ENCODE assay signal across 9 cellular contexts in the genomic region with DNA sequence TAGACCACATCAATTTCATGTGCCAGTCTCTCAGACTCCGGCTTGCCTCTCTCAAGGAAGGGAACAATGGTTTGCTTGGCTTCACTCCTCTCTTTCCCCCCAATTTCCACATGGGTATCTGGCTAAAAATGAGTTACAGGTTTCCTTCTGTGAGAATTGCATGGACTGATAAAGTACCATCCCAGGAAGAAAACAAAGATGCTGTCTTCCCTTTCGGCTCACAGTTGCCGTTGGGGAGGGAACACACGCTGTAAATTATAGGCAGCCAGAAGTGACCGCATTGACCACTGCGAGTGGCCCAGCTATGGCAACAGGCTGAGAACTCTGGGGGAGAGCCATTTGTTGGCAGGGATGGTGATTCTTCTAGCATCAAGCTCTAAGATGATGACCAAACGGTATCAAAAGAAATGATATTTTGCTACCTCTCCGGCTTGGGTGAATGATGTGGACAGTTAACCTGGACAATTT. TPM values are rescaled to one million over a fixed set of nuclear protein-coding genes. Genes with fewer than 3 reads are reported as not detected.
DNase-seq lines count a peak whose midpoint lies in the region; ATAC-seq, FAIRE-seq and TF ChIP-seq lines count a peak whose summit lies in the region.
"Had no signal": no experiment of that assay in that cellular context is flagged by ENCODE, and none has a peak within 500 bp of the region (broad histone marks: within the 10 kb centered on the region; RNA-seq: fewer than 3 reads in every experiment).

No MANE protein-coding gene starts in this region.

- POLR2A ChIA-PET in K562 (lab: Yijun Ruan, JAX), result interaction anchor here (0.6 to 2.1 kb wide), 4 partner anchors 8 to 239 kb away, joined by 3 to 8 read pairs (median 6); no protein-coding TSS in a partner anchor

- peak; percentile 28 for DNase-seq in GM12865 (ENCODE audit: low read depth)
- DNase-seq in NB4 (ENCODE audit: low read depth), result peak; percentile 69
- no peak for DNase-seq in K562 (ENCODE audit: extremely low read depth in 1 of 4, low spot score in 3 of 4)
- no peak for DNase-seq in gastrocnemius medialis
- no peak for DNase-seq in hepatic stellate cell (ENCODE audit: low spot score)
- no peak for DNase-seq in EL
- DNase-seq in mesendoderm, result no peak
- DNase-seq: glutamatergic neuron had no signal

- H3K18ac ChIP-seq in mesendoderm (ENCODE audit: low read length), result no peak overlapping the region

- ATAC-seq in K562 (no peak), gastrocnemius medialis (no peak)

- H3K4me2 ChIP-seq in K562 (ENCODE audit: insufficient read depth, low read length) (no peak overlapping the region), mesendoderm (ENCODE audit: low read length) (no peak overlapping the region)
- H3K4me2 ChIP-seq: KMS-11 had no signal

- H3K9me1 ChIP-seq in K562 (ENCODE audit: control insufficient read depth, insufficient read depth, low read length), result no peaks in the 10 kb centered on the region

- H2AFZ ChIP-seq in K562 (ENCODE audit: low read depth, low read length), result peak overlapping the region; percentile 7; the same call in 1 of the 2 replicates

- TF ChIP-seq CTCF in GM12865 (IDR thresholded peaks at IDR 0.05; ENCODE audit: insufficient read depth, low read depth, low read length, missing control alignments) (no peak), NB4 (IDR thresholded peaks at IDR 0.05; ENCODE audit: low read depth, low read length) (no peak), K562 (IDR thresholded peaks at IDR 0.05 in 2 of 3, conservative IDR thresholded peaks at IDR 0.05 in 1 of 3; ENCODE audit: insufficient read depth in 2 of 3, low read depth in 1 of 3, low read length in 3 of 3) (no peak), gastrocnemius medialis (IDR thresholded peaks at IDR 0.05 in 4 of 5, conservative IDR thresholded peaks at IDR 0.05 in 1 of 5) (no peak)

- TF ChIP-seq RAD21 in K562 (CRISPR knock-in tag; conservative IDR thresholded peaks at IDR 0.05 in 1 of 2, IDR thresholded peaks at IDR 0.05 in 1 of 2), result no peak

- in situ Hi-C loops in K562 (cut with MboI) (no loop called here), gastrocnemius medialis (cut with MboI; ENCODE audit: low sequenced_read_pairs in 4 of 4) (loop anchor here in 3 of 4 donors (10.0 to 25.0 kb wide), 3 partner anchors 259 to 359 kb away; no protein-coding TSS in a partner anchor)

- H3K36me3 ChIP-seq in K562 (ENCODE audit: control insufficient read depth, insufficient read depth, low read length) (peaks cover 5% of the 10 kb centered on the region; the same call in 1 of the 3 replicates), gastrocnemius medialis (no peaks in the 10 kb centered on the region), mesendoderm (ENCODE audit: control insufficient read depth, insufficient read depth, low read length) (no peaks in the 10 kb centered on the region)

- H3K27me3 ChIP-seq in K562 (ENCODE audit: control insufficient read depth in 2 of 2, insufficient read depth in 2 of 2, low read length in 2 of 2) (no peaks in the 10 kb centered on the region; a peak in 1 of 5 replicates), gastrocnemius medialis (no peaks in the 10 kb centered on the region), mesendoderm (ENCODE audit: insufficient read depth, low read length, poor library complexity) (no peaks in the 10 kb centered on the region)

- H2BK5ac ChIP-seq in mesendoderm (ENCODE audit: low read length), result no peak overlapping the region

- H3K79me1 ChIP-seq in mesendoderm (ENCODE audit: low read length), result no peaks in the 10 kb centered on the region

- H3K9me3 ChIP-seq in K562 (replicated peaks; ENCODE audit: control insufficient read depth, insufficient read depth, low read depth, low read length) (no peaks in the 10 kb centered on the region), gastrocnemius medialis (no peaks in the 10 kb centered on the region)

- H3K79me2 ChIP-seq in K562 (ENCODE audit: control insufficient read depth, insufficient read depth, low read length) (peaks cover 34% of the 10 kb centered on the region), mesendoderm (ENCODE audit: control insufficient read depth, insufficient read depth, low read length) (no peaks in the 10 kb centered on the region)

- H3K27ac ChIP-seq in K562 (ENCODE audit: extremely low read depth, low read depth, low read length) (no peak overlapping the region), gastrocnemius medialis (peak overlapping the region in 1 of 4 donors; percentile 85), mesendoderm (ENCODE audit: low read depth, low read length) (no peak overlapping the region)
- H3K27ac ChIP-seq: KMS-11 had no signal

- WGBS in K562 (ENCODE audit: insufficient coverage, low coverage, missing lambda C conversion rate), result 81% methylated on average over 8 of the region's 8 CpGs
- no CpG with 5 or more reads among the region's 8 CpGs for WGBS in mesendoderm (ENCODE audit: extremely low coverage, insufficient coverage, low lambda C conversion rate)

- no peaks in the 10 kb centered on the region for H4K20me1 ChIP-seq in K562 (replicated peaks; ENCODE audit: control insufficient read depth, insufficient read depth, low read length)

- TF ChIP-seq POLR2A in NB4 (IDR thresholded peaks at IDR 0.05; ENCODE audit: extremely low read depth, insufficient read length), result no peak
- TF ChIP-seq POLR2A in K562 (conservative IDR thresholded peaks at IDR 0.05), result no peak
- TF ChIP-seq POLR2A in gastrocnemius medialis (IDR thresholded peaks at IDR 0.05), result no peak

- TF ChIP-seq EP300 in K562 (IDR thresholded peaks at IDR 0.05; ENCODE audit: low read length), result no peak

- H4K5ac ChIP-seq in mesendoderm (ENCODE audit: low read length), result no peak overlapping the region

- H3K4ac ChIP-seq in mesendoderm (ENCODE audit: low read depth, low read length), result no peak overlapping the region

- BruUV-seq in K562 (replicated peaks; lab: Mats Ljungman, UMichigan), result no TSS peak

- H3K9ac ChIP-seq in K562 (ENCODE audit: insufficient read depth in 1 of 2, low read depth in 2 of 2, low read length in 2 of 2) (no peak overlapping the region; a peak in 1 of 4 replicates), mesendoderm (ENCODE audit: low read length) (no peak overlapping the region)
- H3K9ac ChIP-seq: KMS-11 had no signal

- H3K4me3 ChIP-seq in GM12865 (ENCODE audit: low read depth, low read length) (no peak overlapping the region), NB4 (ENCODE audit: low read depth, low read length) (peak overlapping the region; percentile 98), K562 (no peak overlapping the region), gastrocnemius medialis (peak overlapping the region; percentile 46 to 59 (median 56)), mesendoderm (ENCODE audit: low read length) (no peak overlapping the region)

- no peak overlapping the region for H2BK15ac ChIP-seq in mesendoderm (replicated peaks; ENCODE audit: low read depth)

- H2BK120ac ChIP-seq in mesendoderm (ENCODE audit: low read depth, low read length), result no peak overlapping the region

- peaks cover 9 to 49% of the 10 kb centered on the region in 2 experiments for H3K4me1 ChIP-seq in K562 (replicated peaks in 1 of 2; ENCODE audit: control insufficient read depth in 2 of 2, insufficient read depth in 2 of 2, low read length in 2 of 2)
- H3K4me1 ChIP-seq in gastrocnemius medialis, result peaks cover 41 to 42% of the 10 kb centered on the region in 2 donors
- peaks cover 4% of the 10 kb centered on the region for H3K4me1 ChIP-seq in mesendoderm (ENCODE audit: control insufficient read depth, low read depth, low read length)

- CTCF ChIA-PET in K562 (lab: Yijun Ruan, JAX; ENCODE audit: low intra/inter-chr PET ratio), result no interaction called here

- H2AK5ac ChIP-seq in mesendoderm (ENCODE audit: low read length), result no peak overlapping the region

- no peak overlapping the region for H3K23ac ChIP-seq in mesendoderm (ENCODE audit: low read length)

- FAIRE-seq in K562 (lab: Jason Lieb, UNC), result no peak

- intact Hi-C loops in K562 (cut with micrococcal nuclease), result no loop called here
- intact Hi-C loops in gastrocnemius medialis (cut with DNase I; ENCODE audit: low total_unique reads), result loop anchor here (5.0 kb wide), 2 partner anchors 249 to 354 kb away; no protein-coding TSS in a partner anchor

- no peak overlapping the region for H3K56ac ChIP-seq in mesendoderm (ENCODE audit: low read length)

- no peak overlapping the region for H4K8ac ChIP-seq in mesendoderm (ENCODE audit: low read depth, low read length)

TF ChIP-seq in K562, 482 proteins besides CTCF, POLR2A, EP300 and RAD21:
- TF ChIP-seq, protein P1, sequence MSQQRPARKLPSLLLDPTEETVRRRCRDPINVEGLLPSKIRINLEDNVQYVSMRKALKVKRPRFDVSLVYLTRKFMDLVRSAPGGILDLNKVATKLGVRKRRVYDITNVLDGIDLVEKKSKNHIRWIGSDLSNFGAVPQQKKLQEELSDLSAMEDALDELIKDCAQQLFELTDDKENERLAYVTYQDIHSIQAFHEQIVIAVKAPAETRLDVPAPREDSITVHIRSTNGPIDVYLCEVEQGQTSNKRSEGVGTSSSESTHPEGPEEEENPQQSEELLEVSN (IDR thresholded peaks at IDR 0.05; ENCODE audit: borderline replicate concordance in 1 of 2, extremely low read depth in 1 of 2, insufficient read depth in 1 of 2, insufficient read length in 1 of 2, low read depth in 1 of 2, low read length in 1 of 2, poor library complexity in 1 of 2, severe bottlenecking in 1 of 2), result peak in 1 of 2 experiments; percentile 21
- no peak for TF ChIP-seq TBP (optimal IDR thresholded peaks at IDR 0.05; ENCODE audit: low read depth, low read length)

RNA-seq across cellular contexts. Expression of a gene that starts 2.8 kb away (rescaled TPM):
- 167 and 196 TPM in 2 replicates for total RNA-seq in K562 (2011; cell fraction: chromatin; rRNA removed; ENCODE audit: low replicate concordance)
- 104 and 114 TPM in 2 replicates for total RNA-seq in K562 (2011; cell fraction: nucleolus; rRNA removed)
- total RNA-seq in K562 (2011; cell fraction: nucleoplasm; rRNA removed), result 135 and 188 TPM in 2 replicates
- total RNA-seq in K562 (2014; rRNA removed) (20.8 and 27.3 TPM in 2 replicates), K562 (2014; rRNA removed; fragmentation: Illumina TruSeq; extraction: Trizol) (13.8 TPM in 2 replicates), K562 (2015; rRNA removed; fragmentation: Illumina TruSeq; extraction: Trizol) (8.8 and 9.8 TPM in 2 replicates), K562 (2021) (62.2 and 68.6 TPM in 2 replicates), gastrocnemius medialis (10 to 100 TPM in 2 of 4 donors, 1 to 10 TPM in 2; 8.0 to 20.9 (median 10.6) TPM)
- polyA plus RNA-seq in K562 (2011; rRNA removed) (15.9 and 17.8 TPM in 2 replicates), K562 (2014; fragmentation: Illumina TruSeq; extraction: Trizol) (22.7 and 26.7 TPM in 2 replicates), K562 (2014; fragmentation: Nextera tagmentation; extraction: Ambion mirVana) (1 to 10 TPM; 2.2 to 4.5 TPM), K562 (2014; rRNA removed) (20.1 and 30.6 TPM in 2 replicates)
- polyA plus RNA-seq in K562 (2011; cell fraction: cytosol; rRNA removed), result 7.6 and 12.6 TPM in 2 replicates
- 50.6 and 80.8 TPM in 2 replicates for polyA plus RNA-seq in K562 (2011; cell fraction: nucleus; rRNA removed)
- 19.4 and 60.9 TPM in 2 replicates for polyA plus RNA-seq in K562 (2012)
- 29.0 and 39.2 TPM in 2 replicates for polyA minus RNA-seq in K562 (2011; rRNA and poly(A)+ RNA removed)
- 10.4 and 28.6 TPM in 2 replicates for polyA minus RNA-seq in K562 (2011; cell fraction: cytosol; rRNA and poly(A)+ RNA removed)
- 119 and 149 TPM in 2 replicates for polyA minus RNA-seq in K562 (2011; cell fraction: nucleus; rRNA and poly(A)+ RNA removed)
- 1.1 TPM for polyA plus RNA-seq in mesendoderm (2013, experiment 1 of 2)
- 1.0 TPM for polyA plus RNA-seq in mesendoderm (2013, experiment 2 of 2)

Comparison
In these comparisons a context has a peak if more than half of its experiments do, and no peak if none do; other contexts are left out.
1. DNase-seq: peak in GM12865 (single experiment) and NB4 (single experiment); none in K562 (0 of 4), gastrocnemius medialis (0 of 2), hepatic stellate cell (single experiment), EL (single experiment) and mesendoderm (single experiment).
2. H3K4me3 ChIP-seq: peak in NB4 (single experiment) and gastrocnemius medialis (4 of 4); none in GM12865 (single experiment), K562 (single experiment) and mesendoderm (single experiment).